In genomic region chr12:68746572-68747180, GRCh38 we compare ENCODE assay signal across 8 cellular contexts. TPM values are rescaled to one million over a fixed set of nuclear protein-coding genes. Genes with fewer than 3 reads are reported as not detected.
DNase-seq lines count a peak whose midpoint lies in the region; FAIRE-seq and TF ChIP-seq lines count a peak whose summit lies in the region.

No MANE protein-coding gene starts in this region.

- WGBS in sigmoid colon, 2 donors: 2 to 4% methylated on average over 15 of the region's 15 CpGs

- H3K27me3 ChIP-seq in GM06990 (replicated peaks; ENCODE audit: control insufficient read depth, insufficient read depth, low read length) (no peaks in the 10 kb centered on the region), brain microvascular endothelial cell (replicated peaks) (no peaks in the 10 kb centered on the region), iPS-15b (ENCODE audit: control insufficient read depth, insufficient read depth, low read length) (no peaks in the 10 kb centered on the region), sigmoid colon (no peaks in the 10 kb centered on the region)

- H3K4me1 ChIP-seq in iPS-15b (ENCODE audit: control insufficient read depth, insufficient read depth, low read length) (peaks cover 9% of the 10 kb centered on the region), sigmoid colon (peaks cover 0 to 21% (median 18%) of the 10 kb centered on the region in 4 donors)

- in situ Hi-C loops in brain microvascular endothelial cell (cut with HindIII; ENCODE audit: low pct_ligation_motif_present, low sequenced_read_pairs): no loop called here

- peaks cover 5% of the 10 kb centered on the region for H3K36me3 ChIP-seq in GM06990 (ENCODE audit: control insufficient read depth, insufficient read depth, low read length)
- H3K36me3 ChIP-seq in brain microvascular endothelial cell (replicated peaks): no peaks in the 10 kb centered on the region
- peaks cover 4% of the 10 kb centered on the region for H3K36me3 ChIP-seq in iPS-15b (ENCODE audit: control insufficient read depth, insufficient read depth, low read length)
- H3K36me3 ChIP-seq in sigmoid colon: peaks cover 0 to 14% (median 0%) of the 10 kb centered on the region in 4 donors

- FAIRE-seq in H54 (lab: Jason Lieb, UNC): peak; percentile 36

- intact Hi-C loops in sigmoid colon (cut with DNase I): loop anchor here (1.0 to 5.0 kb wide), 3 partner anchors 59 to 389 kb away; partner anchors contain the start of genes MDM2 and NUP107

- TF ChIP-seq EP300 in sigmoid colon (IDR thresholded peaks at IDR 0.05): no peak

- H3K4me3 ChIP-seq in GM06990 (replicated peaks; ENCODE audit: low read depth, low read length) (peak overlapping the region; percentile 81), brain microvascular endothelial cell (ENCODE audit: low read depth, low read length) (peak overlapping the region; percentile 76), iPS-15b (ENCODE audit: low read depth, low read length) (peak overlapping the region; percentile 95), sigmoid colon (peak overlapping the region; percentile 63 to 77 (median 66))

- no peaks in the 10 kb centered on the region for H3K9me3 ChIP-seq in iPS-15b (ENCODE audit: control insufficient read depth, insufficient read depth, low read length)
- no peaks in the 10 kb centered on the region for H3K9me3 ChIP-seq in sigmoid colon

- H3K27ac ChIP-seq in brain microvascular endothelial cell (peak overlapping the region; percentile 69), sigmoid colon (peak overlapping the region; percentile 79 to 83 (median 82))

- no peak for TF ChIP-seq POLR2A in H54 (IDR thresholded peaks at IDR 0.05; ENCODE audit: low read depth, low read length)
- TF ChIP-seq POLR2A in sigmoid colon (IDR thresholded peaks at IDR 0.05): no peak

- peak overlapping the region; percentile 82 for H3K9ac ChIP-seq in iPS-15b (ENCODE audit: low read depth, low read length)

- DNase-seq in GM06990 (ENCODE audit: extremely low read depth, insufficient read length) (peak; percentile 52), H54 (ENCODE audit: insufficient read length, low spot score) (peak; percentile 53), Kasumi-1 (lab: John Stamatoyannopoulos, UW) (peak; percentile 32 to 60), T-helper 2 cell (peak in 3 of 5 experiments; percentile 9 to 49 (median 22)), brain microvascular endothelial cell (peak; percentile 73), sigmoid colon (peak; percentile 79), NCI-H2081 treated with DMSO at 0.1 percent for 48 hours (lab: John Stamatoyannopoulos, UW) (no peak)

- TF ChIP-seq CTCF in GM06990 (IDR thresholded peaks at IDR 0.05; ENCODE audit: insufficient read depth, low read length, poor library complexity, severe bottlenecking) (no peak), brain microvascular endothelial cell (IDR thresholded peaks at IDR 0.05; ENCODE audit: low read depth, low read length, missing control alignments) (no peak), sigmoid colon (IDR thresholded peaks at IDR 0.05) (no peak)

RNA-seq across cellular contexts. Expression of gene SLC35E3, which starts 0.7 kb away (rescaled TPM):
- total RNA-seq in sigmoid colon: 1 to 10 TPM; 1.1 to 5.3 (median 2.6) TPM
- polyA plus RNA-seq in sigmoid colon: 1 to 10 TPM in 1 of 3 donors, under 1 TPM in 2; under 0.01 to 3.7 (median 0.92) TPM

RNA-seq across cellular contexts. Expression of gene NUP107, which starts 59.9 kb away (rescaled TPM):
- 10 to 100 TPM; 24.2 to 34.3 (median 31.0) TPM for total RNA-seq in sigmoid colon
- polyA plus RNA-seq in sigmoid colon: 10 to 100 TPM in 1 of 3 donors, 1 to 10 TPM in 2; 6.0 to 22.9 (median 6.2) TPM
